8 cellular contexts compared by ENCODE assay signal in the genomic region with DNA sequence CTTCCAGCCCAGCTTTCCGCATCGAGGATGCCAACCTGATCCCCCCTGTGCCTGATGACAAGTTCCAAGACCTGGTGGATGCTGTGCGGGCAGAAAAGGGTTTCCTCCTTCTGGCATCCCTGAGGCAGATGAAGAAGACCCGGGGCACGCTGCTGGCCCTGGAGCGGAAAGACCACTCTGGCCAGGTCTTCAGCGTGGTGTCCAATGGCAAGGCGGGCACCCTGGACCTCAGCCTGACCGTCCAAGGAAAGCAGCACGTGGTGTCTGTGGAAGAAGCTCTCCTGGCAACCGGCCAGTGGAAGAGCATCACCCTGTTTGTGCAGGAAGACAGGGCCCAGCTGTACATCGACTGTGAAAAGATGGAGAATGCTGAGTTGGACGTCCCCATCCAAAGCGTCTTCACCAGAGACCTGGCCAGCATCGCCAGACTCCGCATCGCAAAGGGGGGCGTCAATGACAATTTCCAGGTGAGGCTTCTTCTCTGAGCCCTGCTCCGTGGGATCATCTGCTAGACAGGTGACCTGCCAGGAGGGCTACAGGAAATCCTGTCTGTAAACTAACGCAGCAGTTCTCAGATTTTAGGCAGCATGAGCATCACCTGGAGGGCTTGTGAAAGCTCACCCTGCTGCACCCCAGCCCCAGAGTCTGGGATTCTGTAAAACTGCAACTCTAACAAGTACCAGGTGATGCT. TPM values are rescaled to one million over a fixed set of nuclear protein-coding genes. Genes with fewer than 3 reads are reported as not detected.
DNase-seq lines count a peak whose midpoint lies in the region; ATAC-seq and TF ChIP-seq lines count a peak whose summit lies in the region.

No MANE protein-coding gene starts in this region.

- H4K5ac ChIP-seq in IMR-90 (ENCODE audit: low read depth, low read length) = no peak overlapping the region

- H3K4me3 ChIP-seq in IMR-90 (ENCODE audit: insufficient read depth, low read depth, low read length) (peak overlapping the region; percentile 80), colonic mucosa (peak overlapping the region; percentile 62), smooth muscle cell (peak overlapping the region; percentile 63)

- peak overlapping the region; percentile 56 for H2BK5ac ChIP-seq in IMR-90 (ENCODE audit: low read depth, low read length, poor library complexity, severe bottlenecking)

- peak overlapping the region; percentile 78 for H3K27ac ChIP-seq in IMR-90 (ENCODE audit: insufficient read depth, low read length)
- H3K27ac ChIP-seq in colonic mucosa = peak overlapping the region; percentile 88
- no peak overlapping the region for H3K27ac ChIP-seq in smooth muscle cell (ENCODE audit: low read depth)

- H2AK9ac ChIP-seq in IMR-90 (replicated peaks; ENCODE audit: low read depth, low read length, poor library complexity) = peak overlapping the region; percentile 86

- BruUV-seq in IMR-90 (replicated peaks; lab: Mats Ljungman, UMichigan) = TSS peak; percentile 77

- H3K4ac ChIP-seq in IMR-90 (ENCODE audit: low read depth, low read length) = peak overlapping the region; percentile 88

- peak overlapping the region; percentile 95 for H3K23ac ChIP-seq in IMR-90 (ENCODE audit: low read depth, low read length)

- H3K27me3 ChIP-seq in IMR-90 (ENCODE audit: control insufficient read depth, insufficient read depth, low read length) (no peaks in the 10 kb centered on the region), colonic mucosa (no peaks in the 10 kb centered on the region), smooth muscle cell (ENCODE audit: low read depth) (no peaks in the 10 kb centered on the region)

- H2AK5ac ChIP-seq in IMR-90 (ENCODE audit: low read depth, low read length) = peak overlapping the region; percentile 60; the same call in 1 of the 2 replicates

- POLR2A ChIA-PET in IMR-90 (lab: Charles Lee; ENCODE audit: unreplicated experiment) = interaction anchor here (0.5 to 2.7 kb wide), 14 partner anchors 9 to 497 kb away, joined by 3 to 23 read pairs (median 4); no protein-coding TSS in a partner anchor

- H2AFZ ChIP-seq in IMR-90 (replicated peaks; ENCODE audit: low read length, poor library complexity) (peak overlapping the region; percentile 44), smooth muscle cell (ENCODE audit: low read depth) (no peak overlapping the region)

- intact Hi-C loops in IMR-90 (cut with micrococcal nuclease) (loop anchor here (5.0 kb wide), 1 partner anchor 295 kb away; no protein-coding TSS in a partner anchor), colonic mucosa (cut with DNase I) (loop anchor here (5.0 kb wide), 1 partner anchor 455 kb away; no protein-coding TSS in a partner anchor)

- ATAC-seq in IMR-90 (ENCODE audit: low read depth) (peak; percentile 0; the same call in 1 of the 2 replicates), GM21447 (IDR thresholded peaks at IDR 0.05; ENCODE audit: unreplicated experiment) (no peak), HG03025 (IDR thresholded peaks at IDR 0.05; ENCODE audit: low FRiP score, unreplicated experiment) (no peak), HG02759 (IDR thresholded peaks at IDR 0.05; ENCODE audit: unreplicated experiment) (no peak), HG02623 (IDR thresholded peaks at IDR 0.05; ENCODE audit: unreplicated experiment) (no peak)

- peaks cover 41% of the 10 kb centered on the region for H3K79me2 ChIP-seq in smooth muscle cell (ENCODE audit: low read depth)

- no peak overlapping the region; the same call in 1 of the 2 replicates for H4K91ac ChIP-seq in IMR-90 (ENCODE audit: insufficient read depth, low read depth, low read length)

- dilution Hi-C loops in IMR-90 (cut with HindIII; ENCODE audit: low sequenced_read_pairs, unreplicated experiment) = no loop called here

- H4K8ac ChIP-seq in IMR-90 (ENCODE audit: low read depth in 2 of 2, low read length in 2 of 2) = peak overlapping the region in 1 of 2 experiments; percentile 88; a peak in 2 of 4 replicates

- H3K79me1 ChIP-seq in IMR-90 (ENCODE audit: low read depth in 1 of 2, low read length in 2 of 2) = peaks cover 7 to 59% of the 10 kb centered on the region in 2 experiments; a peak in 3 of 4 replicates

- in situ Hi-C loops in IMR-90 (cut with MboI; ENCODE audit: low sequenced_read_pairs) = loop anchor here (5.0 kb wide), 4 partner anchors 410 to 875 kb away; no protein-coding TSS in a partner anchor

- H3K4me2 ChIP-seq in IMR-90 (ENCODE audit: low read depth, low read length) (peak overlapping the region; percentile 63), smooth muscle cell (peak overlapping the region; percentile 92)

- H3K4me1 ChIP-seq in IMR-90 (ENCODE audit: control insufficient read depth, insufficient read depth, low read length) (peaks cover 8% of the 10 kb centered on the region), colonic mucosa (no peaks in the 10 kb centered on the region), smooth muscle cell (ENCODE audit: low read depth) (peaks cover 9% of the 10 kb centered on the region)

- peak overlapping the region; percentile 95 for H3K14ac ChIP-seq in IMR-90 (replicated peaks; ENCODE audit: low read depth, low read length)

- H3K56ac ChIP-seq in IMR-90 (ENCODE audit: extremely low read depth, insufficient read depth, low read length) = peak overlapping the region; percentile 74

- H2BK15ac ChIP-seq in IMR-90 (ENCODE audit: low read depth, low read length) = no peak overlapping the region

- H3K9me1 ChIP-seq in IMR-90 (ENCODE audit: insufficient read depth, low read length) = peaks cover 15% of the 10 kb centered on the region; the same call in 1 of the 2 replicates

- CTCF ChIA-PET in IMR-90 (lab: Yijun Ruan, JAX) = interaction anchor here (0.6 to 1.6 kb wide), 3 partner anchors 116 to 741 kb away, joined by 3 to 5 read pairs (median 4); no protein-coding TSS in a partner anchor

- H3K18ac ChIP-seq in IMR-90 (ENCODE audit: low read depth, low read length) = peak overlapping the region; percentile 4; the same call in 1 of the 2 replicates

- H2BK120ac ChIP-seq in IMR-90 (ENCODE audit: low read depth, low read length) = no peak overlapping the region; the same call in 1 of the 2 replicates

- H3K9ac ChIP-seq in IMR-90 (ENCODE audit: low read depth, low read length) (peak overlapping the region; percentile 85), colonic mucosa (ENCODE audit: low read depth in 2 of 2, low read length in 2 of 2) (peak overlapping the region; percentile 75 to 89), smooth muscle cell (ENCODE audit: low read depth) (peak overlapping the region; percentile 85)

- DNase-seq in IMR-90 (peak; percentile 73), colonic mucosa (peak; percentile 61), left kidney (ENCODE audit: low read depth, low spot score) (peak; percentile 26), smooth muscle cell (lab: John Stamatoyannopoulos, UW; ENCODE audit: unreplicated experiment) (no peak)

- peaks cover 56% of the 10 kb centered on the region for H3F3A ChIP-seq in smooth muscle cell (ENCODE audit: low read depth)

- H4K20me1 ChIP-seq in IMR-90 (ENCODE audit: insufficient read depth, low read length) (peaks cover 65% of the 10 kb centered on the region), smooth muscle cell (ENCODE audit: low read depth) (peaks cover 64% of the 10 kb centered on the region)

- peaks cover 53% of the 10 kb centered on the region for H3K36me3 ChIP-seq in IMR-90 (ENCODE audit: control insufficient read depth, insufficient read depth, low read length)
- no peaks in the 10 kb centered on the region for H3K36me3 ChIP-seq in colonic mucosa
- peaks cover 24% of the 10 kb centered on the region for H3K36me3 ChIP-seq in smooth muscle cell (ENCODE audit: low read depth)

- H3K9me3 ChIP-seq in IMR-90 (ENCODE audit: control insufficient read depth, insufficient read depth, low read length) = no peaks in the 10 kb centered on the region
- no peaks in the 10 kb centered on the region for H3K9me3 ChIP-seq in colonic mucosa
- no peaks in the 10 kb centered on the region for H3K9me3 ChIP-seq in smooth muscle cell (replicated peaks; ENCODE audit: low read depth)

- TF ChIP-seq CTCF in IMR-90 (conservative IDR thresholded peaks at IDR 0.05; ENCODE audit: low read depth, low read length) (no peak), colonic mucosa (IDR thresholded peaks at IDR 0.05) (no peak), smooth muscle cell (IDR thresholded peaks at IDR 0.05; ENCODE audit: borderline replicate concordance, insufficient read depth, poor library complexity, severe bottlenecking) (no peak)

- WGBS in IMR-90 (ENCODE audit: extremely low coverage in 2 of 2, insufficient read length in 1 of 2), 2 experiments = 16% methylated on average over 15 of the region's 20 CpGs; no CpG with 5 or more reads in 1 of the 2 experiments
- WGBS in smooth muscle cell (ENCODE audit: low lambda C conversion rate) = 81% methylated on average over 20 of the region's 20 CpGs

- TF ChIP-seq RAD21 in IMR-90 (IDR thresholded peaks at IDR 0.05; ENCODE audit: low read length) = no peak

- TF ChIP-seq POLR2A in IMR-90 (IDR thresholded peaks at IDR 0.05; ENCODE audit: low read depth, low read length) = peak; percentile 25

- no peak overlapping the region for H2BK20ac ChIP-seq in IMR-90 (ENCODE audit: low read depth, low read length)

TF ChIP-seq in IMR-90, 13 proteins besides CTCF, POLR2A, EP300 and RAD21:
- no peak; the same call in 1 of the 2 replicates for TF ChIP-seq CHD1 (IDR thresholded peaks at IDR 0.05; ENCODE audit: low read depth, low read length)
- TF ChIP-seq MAZ (IDR thresholded peaks at IDR 0.05; ENCODE audit: borderline replicate concordance, low read depth, low read length) = no peak
- peak; percentile 68; the same call in 1 of the 2 replicates for TF ChIP-seq MXI1 (IDR thresholded peaks at IDR 0.05; ENCODE audit: borderline replicate concordance, low read depth, low read length)
- no peak for TF ChIP-seq MAFK (IDR thresholded peaks at IDR 0.05; ENCODE audit: low read depth, low read length)
- TF ChIP-seq SMC3 (IDR thresholded peaks at IDR 0.05; ENCODE audit: low read depth, low read length) = no peak
- TF ChIP-seq, protein P1, sequence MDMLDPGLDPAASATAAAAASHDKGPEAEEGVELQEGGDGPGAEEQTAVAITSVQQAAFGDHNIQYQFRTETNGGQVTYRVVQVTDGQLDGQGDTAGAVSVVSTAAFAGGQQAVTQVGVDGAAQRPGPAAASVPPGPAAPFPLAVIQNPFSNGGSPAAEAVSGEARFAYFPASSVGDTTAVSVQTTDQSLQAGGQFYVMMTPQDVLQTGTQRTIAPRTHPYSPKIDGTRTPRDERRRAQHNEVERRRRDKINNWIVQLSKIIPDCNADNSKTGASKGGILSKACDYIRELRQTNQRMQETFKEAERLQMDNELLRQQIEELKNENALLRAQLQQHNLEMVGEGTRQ (IDR thresholded peaks at IDR 0.05; ENCODE audit: low read depth, low read length) = peak; percentile 85

RNA-seq across cellular contexts. Expression of a gene that starts 1.6 kb away (rescaled TPM):
- total RNA-seq in IMR-90 (2012; rRNA removed) (3,217 and 4,071 TPM in 2 replicates), colonic mucosa (100 to 1,000 TPM; 162 to 390 TPM), smooth muscle cell (648 and 662 TPM in 2 replicates)
- polyA plus RNA-seq in IMR-90 (2012; rRNA removed) (1,562 and 1,711 TPM in 2 replicates), smooth muscle cell (203 and 264 TPM in 2 replicates)
- 567 and 904 TPM in 2 replicates for polyA plus RNA-seq in IMR-90 (2012; cell fraction: cytosol; rRNA removed)
- polyA plus RNA-seq in IMR-90 (2012; cell fraction: nucleus; rRNA removed; ENCODE audit: low replicate concordance) = 2,496 and 5,799 TPM in 2 replicates
